In the genomic region with DNA sequence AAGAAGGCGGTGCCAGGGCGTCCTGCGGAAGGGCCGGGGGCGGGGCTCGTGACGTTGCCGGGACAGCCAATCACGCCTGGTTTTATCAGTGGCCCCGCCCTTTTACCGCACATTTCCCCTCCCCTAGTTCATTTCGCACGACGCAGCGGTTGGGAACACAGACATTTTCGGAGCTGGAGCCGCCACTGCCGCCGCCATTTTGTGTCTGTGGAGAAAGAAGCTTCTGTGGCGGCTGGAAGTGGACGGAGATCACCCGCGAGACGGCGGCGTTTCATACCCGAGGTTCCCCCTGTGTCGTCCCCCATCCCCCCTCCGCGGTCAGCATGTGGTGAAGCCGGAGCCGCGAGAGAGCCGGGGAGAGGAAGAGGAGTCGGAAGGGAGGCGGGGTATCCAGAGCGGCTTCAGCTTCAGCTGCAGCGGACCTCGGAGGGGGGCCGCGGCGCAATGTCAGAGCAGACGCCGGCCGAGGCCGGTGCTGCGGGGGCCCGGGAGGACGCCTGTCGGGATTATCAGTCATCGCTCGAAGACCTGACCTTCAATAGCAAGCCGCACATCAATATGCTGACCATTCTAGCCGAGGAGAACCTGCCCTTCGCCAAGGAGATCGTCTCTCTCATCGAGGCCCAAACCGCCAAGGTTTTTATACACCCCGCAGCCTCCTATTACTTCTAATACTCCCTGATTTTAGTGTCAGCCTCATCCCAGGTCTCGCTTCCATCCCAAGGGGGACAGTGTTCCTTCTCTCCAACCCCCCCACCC, we compare ENCODE assay signal across 1 cellular context.
TF ChIP-seq lines count a peak whose summit lies in the region.

A gene with protein sequence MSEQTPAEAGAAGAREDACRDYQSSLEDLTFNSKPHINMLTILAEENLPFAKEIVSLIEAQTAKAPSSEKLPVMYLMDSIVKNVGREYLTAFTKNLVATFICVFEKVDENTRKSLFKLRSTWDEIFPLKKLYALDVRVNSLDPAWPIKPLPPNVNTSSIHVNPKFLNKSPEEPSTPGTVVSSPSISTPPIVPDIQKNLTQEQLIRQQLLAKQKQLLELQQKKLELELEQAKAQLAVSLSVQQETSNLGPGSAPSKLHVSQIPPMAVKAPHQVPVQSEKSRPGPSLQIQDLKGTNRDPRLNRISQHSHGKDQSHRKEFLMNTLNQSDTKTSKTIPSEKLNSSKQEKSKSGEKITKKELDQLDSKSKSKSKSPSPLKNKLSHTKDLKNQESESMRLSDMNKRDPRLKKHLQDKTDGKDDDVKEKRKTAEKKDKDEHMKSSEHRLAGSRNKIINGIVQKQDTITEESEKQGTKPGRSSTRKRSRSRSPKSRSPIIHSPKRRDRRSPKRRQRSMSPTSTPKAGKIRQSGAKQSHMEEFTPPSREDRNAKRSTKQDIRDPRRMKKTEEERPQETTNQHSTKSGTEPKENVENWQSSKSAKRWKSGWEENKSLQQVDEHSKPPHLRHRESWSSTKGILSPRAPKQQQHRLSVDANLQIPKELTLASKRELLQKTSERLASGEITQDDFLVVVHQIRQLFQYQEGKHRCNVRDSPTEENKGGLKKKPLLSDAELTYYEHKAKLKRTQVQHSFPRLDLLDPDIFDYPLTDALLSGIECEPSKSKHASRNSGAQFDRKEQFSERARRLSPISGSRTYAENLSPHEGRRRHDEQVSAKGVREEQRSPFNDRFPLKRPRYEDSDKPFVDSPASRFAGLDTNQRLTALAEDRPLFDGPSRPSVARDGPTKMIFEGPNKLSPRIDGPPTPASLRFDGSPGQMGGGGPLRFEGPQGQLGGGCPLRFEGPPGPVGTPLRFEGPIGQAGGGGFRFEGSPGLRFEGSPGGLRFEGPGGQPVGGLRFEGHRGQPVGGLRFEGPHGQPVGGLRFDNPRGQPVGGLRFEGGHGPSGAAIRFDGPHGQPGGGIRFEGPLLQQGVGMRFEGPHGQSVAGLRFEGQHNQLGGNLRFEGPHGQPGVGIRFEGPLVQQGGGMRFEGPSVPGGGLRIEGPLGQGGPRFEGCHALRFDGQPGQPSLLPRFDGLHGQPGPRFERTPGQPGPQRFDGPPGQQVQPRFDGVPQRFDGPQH (N-terminal part only) (plus strand): TSS at position 136 of the 759 bp plus-strand sequence. CDS start 309 bp downstream, at position 445.

TF ChIP-seq in K562, 482 proteins besides CTCF, POLR2A, EP300 and RAD21 (continued from another document and continues in another):
- TF ChIP-seq, protein P1, sequence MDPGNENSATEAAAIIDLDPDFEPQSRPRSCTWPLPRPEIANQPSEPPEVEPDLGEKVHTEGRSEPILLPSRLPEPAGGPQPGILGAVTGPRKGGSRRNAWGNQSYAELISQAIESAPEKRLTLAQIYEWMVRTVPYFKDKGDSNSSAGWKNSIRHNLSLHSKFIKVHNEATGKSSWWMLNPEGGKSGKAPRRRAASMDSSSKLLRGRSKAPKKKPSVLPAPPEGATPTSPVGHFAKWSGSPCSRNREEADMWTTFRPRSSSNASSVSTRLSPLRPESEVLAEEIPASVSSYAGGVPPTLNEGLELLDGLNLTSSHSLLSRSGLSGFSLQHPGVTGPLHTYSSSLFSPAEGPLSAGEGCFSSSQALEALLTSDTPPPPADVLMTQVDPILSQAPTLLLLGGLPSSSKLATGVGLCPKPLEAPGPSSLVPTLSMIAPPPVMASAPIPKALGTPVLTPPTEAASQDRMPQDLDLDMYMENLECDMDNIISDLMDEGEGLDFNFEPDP (CRISPR knock-in tag; IDR thresholded peaks at IDR 0.05) = 0 out of 2 replicates have a peak, but pooled peaks have one; percentile 66
- peak; percentile 83; the same call in 1 of the 2 replicates for TF ChIP-seq CBX1 (IDR thresholded peaks at IDR 0.05; ENCODE audit: low read depth)
- no peak for TF ChIP-seq ZNF354B (CRISPR knock-in tag; IDR thresholded peaks at IDR 0.05)
- peak; percentile 68 for TF ChIP-seq FIP1L1 (IDR thresholded peaks at IDR 0.05; ENCODE audit: low read depth, low read length, poor library complexity, severe bottlenecking)
- TF ChIP-seq RBM17 (IDR thresholded peaks at IDR 0.05; ENCODE audit: borderline replicate concordance, low read depth, low read length) = no peak
- no peak for TF ChIP-seq ATF7 (IDR thresholded peaks at IDR 0.05)
- TF ChIP-seq, protein P2, sequence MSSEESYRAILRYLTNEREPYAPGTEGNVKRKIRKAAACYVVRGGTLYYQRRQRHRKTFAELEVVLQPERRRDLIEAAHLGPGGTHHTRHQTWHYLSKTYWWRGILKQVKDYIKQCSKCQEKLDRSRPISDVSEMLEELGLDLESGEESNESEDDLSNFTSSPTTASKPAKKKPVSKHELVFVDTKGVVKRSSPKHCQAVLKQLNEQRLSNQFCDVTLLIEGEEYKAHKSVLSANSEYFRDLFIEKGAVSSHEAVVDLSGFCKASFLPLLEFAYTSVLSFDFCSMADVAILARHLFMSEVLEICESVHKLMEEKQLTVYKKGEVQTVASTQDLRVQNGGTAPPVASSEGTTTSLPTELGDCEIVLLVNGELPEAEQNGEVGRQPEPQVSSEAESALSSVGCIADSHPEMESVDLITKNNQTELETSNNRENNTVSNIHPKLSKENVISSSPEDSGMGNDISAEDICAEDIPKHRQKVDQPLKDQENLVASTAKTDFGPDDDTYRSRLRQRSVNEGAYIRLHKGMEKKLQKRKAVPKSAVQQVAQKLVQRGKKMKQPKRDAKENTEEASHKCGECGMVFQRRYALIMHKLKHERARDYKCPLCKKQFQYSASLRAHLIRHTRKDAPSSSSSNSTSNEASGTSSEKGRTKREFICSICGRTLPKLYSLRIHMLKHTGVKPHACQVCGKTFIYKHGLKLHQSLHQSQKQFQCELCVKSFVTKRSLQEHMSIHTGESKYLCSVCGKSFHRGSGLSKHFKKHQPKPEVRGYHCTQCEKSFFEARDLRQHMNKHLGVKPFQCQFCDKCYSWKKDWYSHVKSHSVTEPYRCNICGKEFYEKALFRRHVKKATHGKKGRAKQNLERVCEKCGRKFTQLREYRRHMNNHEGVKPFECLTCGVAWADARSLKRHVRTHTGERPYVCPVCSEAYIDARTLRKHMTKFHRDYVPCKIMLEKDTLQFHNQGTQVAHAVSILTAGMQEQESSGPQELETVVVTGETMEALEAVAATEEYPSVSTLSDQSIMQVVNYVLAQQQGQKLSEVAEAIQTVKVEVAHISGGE (CRISPR knock-in tag; IDR thresholded peaks at IDR 0.05) = peak in 1 of 3 experiments; percentile 63; a peak in 2 of 6 replicates
- TF ChIP-seq, protein P3, sequence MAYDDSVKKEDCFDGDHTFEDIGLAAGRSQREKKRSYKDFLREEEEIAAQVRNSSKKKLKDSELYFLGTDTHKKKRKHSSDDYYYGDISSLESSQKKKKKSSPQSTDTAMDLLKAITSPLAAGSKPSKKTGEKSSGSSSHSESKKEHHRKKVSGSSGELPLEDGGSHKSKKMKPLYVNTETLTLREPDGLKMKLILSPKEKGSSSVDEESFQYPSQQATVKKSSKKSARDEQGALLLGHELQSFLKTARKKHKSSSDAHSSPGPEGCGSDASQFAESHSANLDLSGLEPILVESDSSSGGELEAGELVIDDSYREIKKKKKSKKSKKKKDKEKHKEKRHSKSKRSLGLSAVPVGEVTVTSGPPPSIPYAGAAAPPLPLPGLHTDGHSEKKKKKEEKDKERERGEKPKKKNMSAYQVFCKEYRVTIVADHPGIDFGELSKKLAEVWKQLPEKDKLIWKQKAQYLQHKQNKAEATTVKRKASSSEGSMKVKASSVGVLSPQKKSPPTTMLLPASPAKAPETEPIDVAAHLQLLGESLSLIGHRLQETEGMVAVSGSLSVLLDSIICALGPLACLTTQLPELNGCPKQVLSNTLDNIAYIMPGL (CRISPR knock-in tag; IDR thresholded peaks at IDR 0.05) = 0 out of 2 replicates have a peak, but pooled peaks have one; percentile 33
- TF ChIP-seq ERF (CRISPR knock-in tag; IDR thresholded peaks at IDR 0.05) = no peak
- TF ChIP-seq, protein P4, sequence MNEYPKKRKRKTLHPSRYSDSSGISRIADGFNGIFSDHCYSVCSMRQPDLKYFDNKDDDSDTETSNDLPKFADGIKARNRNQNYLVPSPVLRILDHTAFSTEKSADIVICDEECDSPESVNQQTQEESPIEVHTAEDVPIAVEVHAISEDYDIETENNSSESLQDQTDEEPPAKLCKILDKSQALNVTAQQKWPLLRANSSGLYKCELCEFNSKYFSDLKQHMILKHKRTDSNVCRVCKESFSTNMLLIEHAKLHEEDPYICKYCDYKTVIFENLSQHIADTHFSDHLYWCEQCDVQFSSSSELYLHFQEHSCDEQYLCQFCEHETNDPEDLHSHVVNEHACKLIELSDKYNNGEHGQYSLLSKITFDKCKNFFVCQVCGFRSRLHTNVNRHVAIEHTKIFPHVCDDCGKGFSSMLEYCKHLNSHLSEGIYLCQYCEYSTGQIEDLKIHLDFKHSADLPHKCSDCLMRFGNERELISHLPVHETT (CRISPR knock-in tag; conservative IDR thresholded peaks at IDR 0.05 in 1 of 2, IDR thresholded peaks at IDR 0.05 in 1 of 2) = peak in 1 of 2 experiments; percentile 42; a peak in 1 of 4 replicates
- no peak for TF ChIP-seq MAFK (IDR thresholded peaks at IDR 0.05; ENCODE audit: low read length)
- no peak for TF ChIP-seq HDAC2 (IDR thresholded peaks at IDR 0.05)
- TF ChIP-seq ELF4 (CRISPR knock-in tag; IDR thresholded peaks at IDR 0.05) = peak; percentile 70; the same call in 1 of the 2 replicates
- TF ChIP-seq, protein P5, sequence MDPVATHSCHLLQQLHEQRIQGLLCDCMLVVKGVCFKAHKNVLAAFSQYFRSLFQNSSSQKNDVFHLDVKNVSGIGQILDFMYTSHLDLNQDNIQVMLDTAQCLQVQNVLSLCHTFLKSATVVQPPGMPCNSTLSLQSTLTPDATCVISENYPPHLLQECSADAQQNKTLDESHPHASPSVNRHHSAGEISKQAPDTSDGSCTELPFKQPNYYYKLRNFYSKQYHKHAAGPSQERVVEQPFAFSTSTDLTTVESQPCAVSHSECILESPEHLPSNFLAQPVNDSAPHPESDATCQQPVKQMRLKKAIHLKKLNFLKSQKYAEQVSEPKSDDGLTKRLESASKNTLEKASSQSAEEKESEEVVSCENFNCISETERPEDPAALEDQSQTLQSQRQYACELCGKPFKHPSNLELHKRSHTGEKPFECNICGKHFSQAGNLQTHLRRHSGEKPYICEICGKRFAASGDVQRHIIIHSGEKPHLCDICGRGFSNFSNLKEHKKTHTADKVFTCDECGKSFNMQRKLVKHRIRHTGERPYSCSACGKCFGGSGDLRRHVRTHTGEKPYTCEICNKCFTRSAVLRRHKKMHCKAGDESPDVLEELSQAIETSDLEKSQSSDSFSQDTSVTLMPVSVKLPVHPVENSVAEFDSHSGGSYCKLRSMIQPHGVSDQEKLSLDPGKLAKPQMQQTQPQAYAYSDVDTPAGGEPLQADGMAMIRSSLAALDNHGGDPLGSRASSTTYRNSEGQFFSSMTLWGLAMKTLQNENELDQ (CRISPR knock-in tag; IDR thresholded peaks at IDR 0.05; ENCODE audit: borderline replicate concordance) = no peak
- TF ChIP-seq, protein P6, sequence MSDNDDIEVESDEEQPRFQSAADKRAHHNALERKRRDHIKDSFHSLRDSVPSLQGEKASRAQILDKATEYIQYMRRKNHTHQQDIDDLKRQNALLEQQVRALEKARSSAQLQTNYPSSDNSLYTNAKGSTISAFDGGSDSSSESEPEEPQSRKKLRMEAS (CRISPR knock-in tag; IDR thresholded peaks at IDR 0.05) = no peak
- TF ChIP-seq, protein P7, sequence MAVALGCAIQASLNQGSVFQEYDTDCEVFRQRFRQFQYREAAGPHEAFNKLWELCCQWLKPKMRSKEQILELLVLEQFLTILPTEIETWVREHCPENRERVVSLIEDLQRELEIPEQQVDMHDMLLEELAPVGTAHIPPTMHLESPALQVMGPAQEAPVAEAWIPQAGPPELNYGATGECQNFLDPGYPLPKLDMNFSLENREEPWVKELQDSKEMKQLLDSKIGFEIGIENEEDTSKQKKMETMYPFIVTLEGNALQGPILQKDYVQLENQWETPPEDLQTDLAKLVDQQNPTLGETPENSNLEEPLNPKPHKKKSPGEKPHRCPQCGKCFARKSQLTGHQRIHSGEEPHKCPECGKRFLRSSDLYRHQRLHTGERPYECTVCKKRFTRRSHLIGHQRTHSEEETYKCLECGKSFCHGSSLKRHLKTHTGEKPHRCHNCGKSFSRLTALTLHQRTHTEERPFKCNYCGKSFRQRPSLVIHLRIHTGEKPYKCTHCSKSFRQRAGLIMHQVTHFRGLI (CRISPR knock-in tag; IDR thresholded peaks at IDR 0.05) = no peak
- peak; percentile 78 for TF ChIP-seq RBM22 (IDR thresholded peaks at IDR 0.05; ENCODE audit: low read depth, low read length, poor library complexity, severe bottlenecking)
- no peak for TF ChIP-seq ZNF589 (CRISPR knock-in tag; IDR thresholded peaks at IDR 0.05; ENCODE audit: low read depth)
- TF ChIP-seq, protein P8, sequence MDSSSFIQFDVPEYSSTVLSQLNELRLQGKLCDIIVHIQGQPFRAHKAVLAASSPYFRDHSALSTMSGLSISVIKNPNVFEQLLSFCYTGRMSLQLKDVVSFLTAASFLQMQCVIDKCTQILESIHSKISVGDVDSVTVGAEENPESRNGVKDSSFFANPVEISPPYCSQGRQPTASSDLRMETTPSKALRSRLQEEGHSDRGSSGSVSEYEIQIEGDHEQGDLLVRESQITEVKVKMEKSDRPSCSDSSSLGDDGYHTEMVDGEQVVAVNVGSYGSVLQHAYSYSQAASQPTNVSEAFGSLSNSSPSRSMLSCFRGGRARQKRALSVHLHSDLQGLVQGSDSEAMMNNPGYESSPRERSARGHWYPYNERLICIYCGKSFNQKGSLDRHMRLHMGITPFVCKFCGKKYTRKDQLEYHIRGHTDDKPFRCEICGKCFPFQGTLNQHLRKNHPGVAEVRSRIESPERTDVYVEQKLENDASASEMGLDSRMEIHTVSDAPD (CRISPR knock-in tag; IDR thresholded peaks at IDR 0.05) = no peak
- TF ChIP-seq ILF3 (IDR thresholded peaks at IDR 0.05; ENCODE audit: borderline replicate concordance) = no peak
- TF ChIP-seq NR1H2 (CRISPR knock-in tag; IDR thresholded peaks at IDR 0.05) = no peak
- TF ChIP-seq PURB (CRISPR knock-in tag; IDR thresholded peaks at IDR 0.05; ENCODE audit: low read depth) = no peak
- TF ChIP-seq NCOA4 (IDR thresholded peaks at IDR 0.05; ENCODE audit: partially characterized antibody) = no peak
- 0 out of 2 replicates have a peak, but pooled peaks have one; percentile 80 for TF ChIP-seq GTF2F1 (IDR thresholded peaks at IDR 0.05; ENCODE audit: low read depth, low read length)
- no peak for TF ChIP-seq PTTG1 (tag; IDR thresholded peaks at IDR 0.05; ENCODE audit: low read depth)
- no peak for TF ChIP-seq ILK (tag; IDR thresholded peaks at IDR 0.05; ENCODE audit: borderline replicate concordance, low read depth)
- TF ChIP-seq, protein P9, sequence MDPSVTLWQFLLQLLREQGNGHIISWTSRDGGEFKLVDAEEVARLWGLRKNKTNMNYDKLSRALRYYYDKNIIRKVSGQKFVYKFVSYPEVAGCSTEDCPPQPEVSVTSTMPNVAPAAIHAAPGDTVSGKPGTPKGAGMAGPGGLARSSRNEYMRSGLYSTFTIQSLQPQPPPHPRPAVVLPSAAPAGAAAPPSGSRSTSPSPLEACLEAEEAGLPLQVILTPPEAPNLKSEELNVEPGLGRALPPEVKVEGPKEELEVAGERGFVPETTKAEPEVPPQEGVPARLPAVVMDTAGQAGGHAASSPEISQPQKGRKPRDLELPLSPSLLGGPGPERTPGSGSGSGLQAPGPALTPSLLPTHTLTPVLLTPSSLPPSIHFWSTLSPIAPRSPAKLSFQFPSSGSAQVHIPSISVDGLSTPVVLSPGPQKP (CRISPR knock-in tag; IDR thresholded peaks at IDR 0.05) = no peak
- no peak for TF ChIP-seq CC2D1A (IDR thresholded peaks at IDR 0.05)
- TF ChIP-seq SRF (CRISPR knock-in tag; IDR thresholded peaks at IDR 0.05) = no peak
- TF ChIP-seq PHB (CRISPR knock-in tag; IDR thresholded peaks at IDR 0.05) = peak; percentile 91; the same call in 1 of the 2 replicates
